ENCODE assay signal across 10 cellular contexts in genomic region chr1:107748529-107748928, GRCh38.
A peak's percentile ranks its signal among the peaks of the same experiment; 100 is the strongest.
DNase-seq lines count a peak whose midpoint lies in the region; ATAC-seq and TF ChIP-seq lines count a peak whose summit lies in the region.
"Had no signal": no experiment of that assay in that cellular context is flagged by ENCODE, and none has a peak within 500 bp of the region (broad histone marks: within the 10 kb centered on the region; RNA-seq: fewer than 3 reads in every experiment).

No MANE protein-coding gene starts in this region.

- no peak overlapping the region for H3K4me2 ChIP-seq in osteoblast (ENCODE audit: insufficient read depth, low read length)

- TF ChIP-seq CTCF in GM06990 (IDR thresholded peaks at IDR 0.05; ENCODE audit: insufficient read depth, low read length, poor library complexity, severe bottlenecking) (peak; percentile 23), osteoblast (IDR thresholded peaks at IDR 0.05; ENCODE audit: extremely low read depth, low read depth, low read length) (peak; percentile 41)

- H4K20me1 ChIP-seq in osteoblast (ENCODE audit: insufficient read depth, low read length), result no peaks in the 10 kb centered on the region

- CTCF ChIA-PET in activated CD8-positive, alpha-beta memory T cell treated with anti-CD3 and anti-CD28 coated beads, Interleukin-2, amount 10 ng/mL, durations not matched to agents 7 days and 5 days (lab: Charles Lee), result interaction anchor here (1.0 kb wide), 1 partner anchor 34 kb away, joined by 3 read pairs; no protein-coding TSS in a partner anchor

- no peaks in the 10 kb centered on the region for H3K79me2 ChIP-seq in osteoblast (ENCODE audit: insufficient read depth, low read length)

- H3K27me3 ChIP-seq in GM06990 (replicated peaks; ENCODE audit: control insufficient read depth, insufficient read depth, low read length), result no peaks in the 10 kb centered on the region
- no peaks in the 10 kb centered on the region for H3K27me3 ChIP-seq in osteoblast (ENCODE audit: insufficient read depth, low read length)

- ATAC-seq in activated CD8-positive, alpha-beta memory T cell treated with anti-CD3 and anti-CD28 coated beads, Interleukin-2, amount 10 ng/mL, durations not matched to agents 7 days and 5 days, result no peak

- no peaks in the 10 kb centered on the region for H3K27me3 Mint-ChIP-seq in activated CD8-positive, alpha-beta memory T cell treated with anti-CD3 and anti-CD28 coated beads, Interleukin-2, amount 10 ng/mL, durations not matched to agents 7 days and 5 days
- H3K27me3 Mint-ChIP-seq: activated naive CD4-positive, alpha-beta T cell treated with anti-CD3 and anti-CD28 coated beads, Interleukin-2, amount 50 U/mL, for 24 hours had no signal

- DNase-seq in GM06990 (ENCODE audit: extremely low read depth, insufficient read length) (no peak), NCI-H1694 treated with DMSO at 0.1 percent for 48 hours (lab: John Stamatoyannopoulos, UW) (peak; percentile 57), cerebellum (ENCODE audit: low spot score) (peak; percentile 14), osteoblast (ENCODE audit: insufficient read length, low spot score, missing footprints) (no peak), NCI-H1417 treated with DMSO at 0.1 percent for 48 hours (lab: John Stamatoyannopoulos, UW) (no peak), SW 1271 (lab: John Stamatoyannopoulos, UW) (no peak)
- DNase-seq in stimulated activated naive CD4-positive, alpha-beta T cell (lab: John Stamatoyannopoulos, UW), result no peak
- DNase-seq in activated CD8-positive, alpha-beta memory T cell treated with anti-CD3 and anti-CD28 coated beads, Interleukin-2, amount 10 ng/mL, durations not matched to agents 7 days and 5 days, result no peak
- DNase-seq: NK-92 treated with Interleukin-12 subunit alpha and Interleukin-12 subunit beta, amount 100 ng/mL, for 24 hours had no signal

- H3K4me1 ChIP-seq in osteoblast (ENCODE audit: insufficient read depth, low read length), result no peaks in the 10 kb centered on the region

- H3K36me3 Mint-ChIP-seq in activated CD8-positive, alpha-beta memory T cell treated with anti-CD3 and anti-CD28 coated beads, Interleukin-2, amount 10 ng/mL, durations not matched to agents 7 days and 5 days, result no peaks in the 10 kb centered on the region

- H3K4me3 Mint-ChIP-seq in activated CD8-positive, alpha-beta memory T cell treated with anti-CD3 and anti-CD28 coated beads, Interleukin-2, amount 10 ng/mL, durations not matched to agents 7 days and 5 days, result no peak overlapping the region
- H3K4me3 Mint-ChIP-seq: activated naive CD4-positive, alpha-beta T cell treated with anti-CD3 and anti-CD28 coated beads, Interleukin-2, amount 50 U/mL, for 24 hours had no signal

- no peak overlapping the region for H2AFZ ChIP-seq in osteoblast (ENCODE audit: low read length)

- H3K36me3 ChIP-seq in GM06990 (ENCODE audit: control insufficient read depth, insufficient read depth, low read length) (no peaks in the 10 kb centered on the region), osteoblast (ENCODE audit: insufficient read depth, low read length) (no peaks in the 10 kb centered on the region)

- H3K9me3 ChIP-seq in osteoblast (ENCODE audit: low read depth, low read length), result no peaks in the 10 kb centered on the region

- H3K4me3 ChIP-seq in GM06990 (replicated peaks; ENCODE audit: low read depth, low read length) (no peak overlapping the region), osteoblast (ENCODE audit: insufficient read depth, low read length) (no peak overlapping the region)

- no peak overlapping the region for H3K27ac ChIP-seq in osteoblast (ENCODE audit: low read depth, low read length)

- no peaks in the 10 kb centered on the region for H3K9me3 Mint-ChIP-seq in activated CD8-positive, alpha-beta memory T cell treated with anti-CD3 and anti-CD28 coated beads, Interleukin-2, amount 10 ng/mL, durations not matched to agents 7 days and 5 days (ENCODE audit: low read depth)
- H3K9me3 Mint-ChIP-seq: activated naive CD4-positive, alpha-beta T cell treated with anti-CD3 and anti-CD28 coated beads, Interleukin-2, amount 50 U/mL, for 24 hours had no signal

- no peaks in the 10 kb centered on the region for H3K4me1 Mint-ChIP-seq in activated CD8-positive, alpha-beta memory T cell treated with anti-CD3 and anti-CD28 coated beads, Interleukin-2, amount 10 ng/mL, durations not matched to agents 7 days and 5 days
- H3K4me1 Mint-ChIP-seq: activated naive CD4-positive, alpha-beta T cell treated with anti-CD3 and anti-CD28 coated beads, Interleukin-2, amount 50 U/mL, for 24 hours had no signal

- H3K27ac Mint-ChIP-seq in activated CD8-positive, alpha-beta memory T cell treated with anti-CD3 and anti-CD28 coated beads, Interleukin-2, amount 10 ng/mL, durations not matched to agents 7 days and 5 days, result no peak overlapping the region
- H3K27ac Mint-ChIP-seq: activated naive CD4-positive, alpha-beta T cell treated with anti-CD3 and anti-CD28 coated beads, Interleukin-2, amount 50 U/mL, for 24 hours had no signal

Comparison
In these comparisons a context has a peak if more than half of its experiments do, and no peak if none do; other contexts are left out.
1. DNase-seq: peak in NCI-H1694 treated with DMSO at 0.1 percent for 48 hours (single experiment) and cerebellum (single experiment); none in GM06990 (single experiment), osteoblast (single experiment), NCI-H1417 treated with DMSO at 0.1 percent for 48 hours (single experiment), SW 1271 (0 of 2), stimulated activated naive CD4-positive, alpha-beta T cell (0 of 6) and activated CD8-positive, alpha-beta memory T cell treated with anti-CD3 and anti-CD28 coated beads, Interleukin-2, amount 10 ng/mL, durations not matched to agents 7 days and 5 days (single experiment).